Comparison of ENCODE assay signal across 1 cellular context in genomic region chr2:151200844-151201243, GRCh38.
TF ChIP-seq lines count a peak whose summit lies in the region.

No MANE protein-coding gene starts in this region.

TF ChIP-seq in GM23338, 12 proteins besides CTCF, POLR2A, EP300 and RAD21 (continued from another document):
- TF ChIP-seq ZNF462 (CRISPR knock-in tag; IDR thresholded peaks at IDR 0.05) (no peak), ZNF331 (CRISPR knock-in tag; IDR thresholded peaks at IDR 0.05; ENCODE audit: low read depth) (no peak), CREB1 (CRISPR knock-in tag; IDR thresholded peaks at IDR 0.05; ENCODE audit: low read depth) (no peak)
